Comparison of ENCODE assay signal across 1 cellular context in genomic region chr14:21524575-21525518, GRCh38.
TF ChIP-seq lines count a peak whose summit lies in the region.

No MANE protein-coding gene starts in this region.

TF ChIP-seq in IMR-90, 13 proteins besides CTCF, POLR2A, EP300 and RAD21:
- TF ChIP-seq MXI1 (IDR thresholded peaks at IDR 0.05; ENCODE audit: borderline replicate concordance, low read depth, low read length) (no peak), USF2 (IDR thresholded peaks at IDR 0.05; ENCODE audit: low read depth, low read length) (no peak), CHD1 (IDR thresholded peaks at IDR 0.05; ENCODE audit: low read depth, low read length) (no peak), MAZ (IDR thresholded peaks at IDR 0.05; ENCODE audit: borderline replicate concordance, low read depth, low read length) (no peak), NFE2L2 (IDR thresholded peaks at IDR 0.05; ENCODE audit: low read depth, low read length) (no peak), BHLHE40 (IDR thresholded peaks at IDR 0.05; ENCODE audit: low read depth, low read length) (no peak), RFX5 (IDR thresholded peaks at IDR 0.05; ENCODE audit: low read depth, low read length) (no peak), MAFK (IDR thresholded peaks at IDR 0.05; ENCODE audit: low read depth, low read length) (no peak), FOS (IDR thresholded peaks at IDR 0.05; ENCODE audit: low read depth, low read length) (no peak), CEBPB (IDR thresholded peaks at IDR 0.05; ENCODE audit: low read depth, low read length) (no peak), SMC3 (IDR thresholded peaks at IDR 0.05; ENCODE audit: low read depth, low read length) (no peak), RCOR1 (IDR thresholded peaks at IDR 0.05; ENCODE audit: insufficient replicate concordance, low read length) (no peak)
- TF ChIP-seq, protein P1, sequence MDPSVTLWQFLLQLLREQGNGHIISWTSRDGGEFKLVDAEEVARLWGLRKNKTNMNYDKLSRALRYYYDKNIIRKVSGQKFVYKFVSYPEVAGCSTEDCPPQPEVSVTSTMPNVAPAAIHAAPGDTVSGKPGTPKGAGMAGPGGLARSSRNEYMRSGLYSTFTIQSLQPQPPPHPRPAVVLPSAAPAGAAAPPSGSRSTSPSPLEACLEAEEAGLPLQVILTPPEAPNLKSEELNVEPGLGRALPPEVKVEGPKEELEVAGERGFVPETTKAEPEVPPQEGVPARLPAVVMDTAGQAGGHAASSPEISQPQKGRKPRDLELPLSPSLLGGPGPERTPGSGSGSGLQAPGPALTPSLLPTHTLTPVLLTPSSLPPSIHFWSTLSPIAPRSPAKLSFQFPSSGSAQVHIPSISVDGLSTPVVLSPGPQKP (IDR thresholded peaks at IDR 0.05; ENCODE audit: borderline replicate concordance, low read depth, low read length): no peak
TF ChIP-seq in IMR-90: peak in this region for 0.
